In the genomic region with DNA sequence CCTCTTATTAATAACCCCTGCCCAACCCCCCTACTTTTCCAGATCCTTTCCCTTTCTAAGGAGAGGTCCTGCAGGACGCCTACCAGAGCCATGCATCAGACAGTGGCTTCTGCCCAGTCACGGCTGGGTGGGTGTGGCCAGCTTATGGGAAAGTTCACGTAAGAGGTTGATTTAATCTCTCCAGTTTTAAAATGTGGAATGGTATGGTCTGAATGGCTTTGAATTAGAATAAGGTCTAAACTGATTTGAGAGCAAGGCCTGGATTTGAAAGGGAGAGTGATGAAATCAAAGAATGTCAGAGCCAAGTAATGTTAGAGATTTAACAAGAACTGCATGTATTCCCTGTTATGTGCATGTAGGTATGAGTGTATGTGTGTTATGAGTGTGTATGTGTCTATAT, we compare ENCODE assay signal across 23 cellular contexts.
DNase-seq lines count a peak whose midpoint lies in the region; ATAC-seq, FAIRE-seq and TF ChIP-seq lines count a peak whose summit lies in the region.
"Had no signal": no experiment of that assay in that cellular context is flagged by ENCODE, and none has a peak within 500 bp of the region (broad histone marks: within the 10 kb centered on the region; RNA-seq: fewer than 3 reads in every experiment).

No MANE protein-coding gene starts in this region.

- no peak for FAIRE-seq in A549 (lab: Jason Lieb, UNC)

- TF ChIP-seq CTCF in A549 (IDR thresholded peaks at IDR 0.05) (no peak), left ventricle myocardium inferior (IDR thresholded peaks at IDR 0.05; ENCODE audit: borderline replicate concordance) (no peak)

- H3K4me1 ChIP-seq in A549 (no peaks in the 10 kb centered on the region), left ventricle myocardium inferior (no peaks in the 10 kb centered on the region)
- H3K4me1 ChIP-seq: lower lobe of right lung, prostate gland had no signal

- DNase-seq in A549 (ENCODE audit: low read depth in 1 of 2, low spot score in 1 of 2) (peak in 1 of 2 experiments; percentile 17), NCI-H460 (ENCODE audit: extremely low read depth, low read depth) (peak; percentile 48), left ventricle myocardium inferior (no peak), skeletal muscle cell (ENCODE audit: low read depth) (peak; percentile 43), HUDEP-2 (lab: John Stamatoyannopoulos, UW; ENCODE audit: unreplicated experiment in 76 of 76) (no peak), AG20443 (ENCODE audit: low spot score) (no peak)
- DNase-seq in activated CD4-positive, alpha-beta T cell treated with anti-CD3 and anti-CD28 coated beads, Interleukin-2, amount 50 U/mL, for 4 hours = no peak
- no peak for DNase-seq in activated CD4-positive, alpha-beta memory T cell treated with anti-CD3 and anti-CD28 coated beads for 36 hours
- DNase-seq: activated CD4-positive, alpha-beta T cell treated with anti-CD3 and anti-CD28 coated beads, Interleukin-2, amount 10 ng/mL, durations not matched to agents 7 days and 5 days; activated naive CD8-positive, alpha-beta T cell treated with anti-CD3 and anti-CD28 coated beads for 36 hours; H9; immature natural killer cell; lower lobe of right lung; MM.1S; NCI-H1436 treated with DMSO at 0.1 percent for 48 hours; NCI-H524 treated with DMSO at 0.1 percent for 48 hours; T-helper 17 cell; WERI-Rb-1 had no signal

- no peaks in the 10 kb centered on the region for H3K36me3 Mint-ChIP-seq in activated CD4-positive, alpha-beta memory T cell treated with anti-CD3 and anti-CD28 coated beads for 36 hours
- H3K36me3 Mint-ChIP-seq: activated naive CD8-positive, alpha-beta T cell treated with anti-CD3 and anti-CD28 coated beads for 36 hours; IgD-negative memory B cell; immature natural killer cell had no signal

- no peak overlapping the region for H3K27ac Mint-ChIP-seq in activated CD4-positive, alpha-beta memory T cell treated with anti-CD3 and anti-CD28 coated beads for 36 hours
- H3K27ac Mint-ChIP-seq: activated CD4-positive, alpha-beta T cell treated with anti-CD3 and anti-CD28 coated beads, Interleukin-2, amount 10 ng/mL, durations not matched to agents 7 days and 5 days; activated naive CD8-positive, alpha-beta T cell treated with anti-CD3 and anti-CD28 coated beads for 36 hours; H9; IgD-negative memory B cell; immature natural killer cell; stimulated activated naive CD8-positive, alpha-beta T cell treated with anti-CD3 and anti-CD28 coated beads, Interleukin-15, Interleukin-2, amounts not matched to agents 100 ng/mL and 50 ng/mL, for 24 hours; T-helper 17 cell had no signal

- H3K4me3 Mint-ChIP-seq in activated CD4-positive, alpha-beta memory T cell treated with anti-CD3 and anti-CD28 coated beads for 36 hours = no peak overlapping the region
- H3K4me3 Mint-ChIP-seq: activated CD4-positive, alpha-beta T cell treated with anti-CD3 and anti-CD28 coated beads, Interleukin-2, amount 10 ng/mL, durations not matched to agents 7 days and 5 days; activated naive CD8-positive, alpha-beta T cell treated with anti-CD3 and anti-CD28 coated beads for 36 hours; H9; IgD-negative memory B cell; immature natural killer cell; stimulated activated naive CD8-positive, alpha-beta T cell treated with anti-CD3 and anti-CD28 coated beads, Interleukin-15, Interleukin-2, amounts not matched to agents 100 ng/mL and 50 ng/mL, for 24 hours; T-helper 17 cell had no signal

- H3K9me3 ChIP-seq in A549 = no peaks in the 10 kb centered on the region
- peaks cover 3% of the 10 kb centered on the region for H3K9me3 ChIP-seq in left ventricle myocardium inferior (replicated peaks)
- H3K9me3 ChIP-seq: lower lobe of right lung, prostate gland had no signal

- peak overlapping the region; percentile 40 for H3K4me2 ChIP-seq in A549

- H3K27ac ChIP-seq in A549 (no peak overlapping the region), left ventricle myocardium inferior (replicated peaks) (peak overlapping the region; percentile 42)
- H3K27ac ChIP-seq: C4-2B, lower lobe of right lung, prostate gland, SK-N-MC, WERI-Rb-1 had no signal

- H3K4me1 Mint-ChIP-seq in activated CD4-positive, alpha-beta memory T cell treated with anti-CD3 and anti-CD28 coated beads for 36 hours (ENCODE audit: low read depth) = no peaks in the 10 kb centered on the region
- H3K4me1 Mint-ChIP-seq: activated CD4-positive, alpha-beta T cell treated with anti-CD3 and anti-CD28 coated beads, Interleukin-2, amount 10 ng/mL, durations not matched to agents 7 days and 5 days; activated naive CD8-positive, alpha-beta T cell treated with anti-CD3 and anti-CD28 coated beads for 36 hours; H9; IgD-negative memory B cell; immature natural killer cell; T-helper 17 cell had no signal

- H3K27me3 Mint-ChIP-seq in activated CD4-positive, alpha-beta memory T cell treated with anti-CD3 and anti-CD28 coated beads for 36 hours = no peaks in the 10 kb centered on the region
- H3K27me3 Mint-ChIP-seq: activated CD4-positive, alpha-beta T cell treated with anti-CD3 and anti-CD28 coated beads, Interleukin-2, amount 10 ng/mL, durations not matched to agents 7 days and 5 days; activated naive CD8-positive, alpha-beta T cell treated with anti-CD3 and anti-CD28 coated beads for 36 hours; IgD-negative memory B cell; stimulated activated naive CD8-positive, alpha-beta T cell treated with anti-CD3 and anti-CD28 coated beads, Interleukin-15, Interleukin-2, amounts not matched to agents 100 ng/mL and 50 ng/mL, for 24 hours; T-helper 17 cell had no signal

- POLR2A ChIA-PET in A549 (lab: Yijun Ruan, JAX) = no interaction called here
- POLR2A ChIA-PET in activated CD4-positive, alpha-beta memory T cell treated with anti-CD3 and anti-CD28 coated beads for 36 hours (lab: Charles Lee) = no interaction called here

- TF ChIP-seq EP300 in A549 (IDR thresholded peaks at IDR 0.05) = no peak

- no peak overlapping the region for H3K4me3 ChIP-seq in A549
- no peak overlapping the region for H3K4me3 ChIP-seq in left ventricle myocardium inferior
- no peak overlapping the region for H3K4me3 ChIP-seq in skeletal muscle cell (ENCODE audit: low read depth, low read length)
- H3K4me3 ChIP-seq: lower lobe of right lung, prostate gland, SK-N-MC had no signal

- no peaks in the 10 kb centered on the region for H3K36me3 ChIP-seq in left ventricle myocardium inferior
- H3K36me3 ChIP-seq: lower lobe of right lung, prostate gland, WERI-Rb-1 had no signal

- intact Hi-C loops in left ventricle myocardium inferior (cut with micrococcal nuclease) = no loop called here
- intact Hi-C loops in activated CD4-positive, alpha-beta memory T cell treated with anti-CD3 and anti-CD28 coated beads for 36 hours (cut with micrococcal nuclease) = no loop called here

- H3K27me3 ChIP-seq in left ventricle myocardium inferior (ENCODE audit: low read depth) = no peaks in the 10 kb centered on the region

- ATAC-seq in A549 = peak in 1 of 2 experiments; percentile 54; a peak in 2 of 6 replicates
- ATAC-seq: lower lobe of right lung, T-helper 17 cell had no signal

- CTCF ChIA-PET in A549 (lab: Yijun Ruan, JAX) = interaction anchor here (1.1 kb wide), 1 partner anchor 9 kb away, joined by 3 read pairs; no protein-coding TSS in a partner anchor
- CTCF ChIA-PET in activated CD4-positive, alpha-beta memory T cell treated with anti-CD3 and anti-CD28 coated beads for 36 hours (lab: Charles Lee) = no interaction called here

- no peak for TF ChIP-seq POLR2A in A549 (IDR thresholded peaks at IDR 0.05; ENCODE audit: low read length)

- TF ChIP-seq RAD21 in A549 (conservative IDR thresholded peaks at IDR 0.05 in 1 of 2, IDR thresholded peaks at IDR 0.05 in 1 of 2) = no peak

- H3K9me3 Mint-ChIP-seq in activated CD4-positive, alpha-beta memory T cell treated with anti-CD3 and anti-CD28 coated beads for 36 hours = peaks cover 13% of the 10 kb centered on the region

- 38% methylated on average over 3 of the region's 3 CpGs for WGBS in A549 (ENCODE audit: missing lambda C conversion rate)

TF ChIP-seq in A549, 52 proteins besides CTCF, POLR2A, EP300 and RAD21 (continues in another document):
- TF ChIP-seq POLR2AphosphoS2 (conservative IDR thresholded peaks at IDR 0.05; ENCODE audit: low read length) (no peak), NR3C1 (IDR thresholded peaks at IDR 0.05) (no peak), TP53 (CRISPR knock-in tag; IDR thresholded peaks at IDR 0.05) (no peak), USF2 (IDR thresholded peaks at IDR 0.05) (no peak), HEYL (CRISPR knock-in tag; IDR thresholded peaks at IDR 0.05) (no peak), ELK1 (IDR thresholded peaks at IDR 0.05; ENCODE audit: low read depth, low read length) (no peak), CBX8 (IDR thresholded peaks at IDR 0.05) (no peak), SREBF2 (IDR thresholded peaks at IDR 0.05) (no peak), ZC3H11A (IDR thresholded peaks at IDR 0.05) (no peak), JUN (IDR thresholded peaks at IDR 0.05) (no peak)

Comparison
In these comparisons a context has a peak if more than half of its experiments do, and no peak if none do; other contexts are left out.
1. DNase-seq: peak in NCI-H460 (single experiment) and skeletal muscle cell (single experiment); none in left ventricle myocardium inferior (single experiment), HUDEP-2 (0 of 76), AG20443 (single experiment), activated CD4-positive, alpha-beta T cell treated with anti-CD3 and anti-CD28 coated beads, Interleukin-2, amount 50 U/mL, for 4 hours (0 of 2) and activated CD4-positive, alpha-beta memory T cell treated with anti-CD3 and anti-CD28 coated beads for 36 hours (single experiment).